1 cellular context compared by ENCODE assay signal in genomic region chr1:89980605-89981004, GRCh38.
TF ChIP-seq lines count a peak whose summit lies in the region.

No MANE protein-coding gene starts in this region.

TF ChIP-seq in H1, 55 proteins besides CTCF, POLR2A, EP300 and RAD21 (continued from another document):
- no peak for TF ChIP-seq CTBP2 (IDR thresholded peaks at IDR 0.05; ENCODE audit: borderline replicate concordance, insufficient read depth, insufficient read length, low read length)
- TF ChIP-seq TEAD4 (IDR thresholded peaks at IDR 0.05; ENCODE audit: low read depth, low read length): no peak
